ENCODE assay signal across 1 cellular context in the genomic region with DNA sequence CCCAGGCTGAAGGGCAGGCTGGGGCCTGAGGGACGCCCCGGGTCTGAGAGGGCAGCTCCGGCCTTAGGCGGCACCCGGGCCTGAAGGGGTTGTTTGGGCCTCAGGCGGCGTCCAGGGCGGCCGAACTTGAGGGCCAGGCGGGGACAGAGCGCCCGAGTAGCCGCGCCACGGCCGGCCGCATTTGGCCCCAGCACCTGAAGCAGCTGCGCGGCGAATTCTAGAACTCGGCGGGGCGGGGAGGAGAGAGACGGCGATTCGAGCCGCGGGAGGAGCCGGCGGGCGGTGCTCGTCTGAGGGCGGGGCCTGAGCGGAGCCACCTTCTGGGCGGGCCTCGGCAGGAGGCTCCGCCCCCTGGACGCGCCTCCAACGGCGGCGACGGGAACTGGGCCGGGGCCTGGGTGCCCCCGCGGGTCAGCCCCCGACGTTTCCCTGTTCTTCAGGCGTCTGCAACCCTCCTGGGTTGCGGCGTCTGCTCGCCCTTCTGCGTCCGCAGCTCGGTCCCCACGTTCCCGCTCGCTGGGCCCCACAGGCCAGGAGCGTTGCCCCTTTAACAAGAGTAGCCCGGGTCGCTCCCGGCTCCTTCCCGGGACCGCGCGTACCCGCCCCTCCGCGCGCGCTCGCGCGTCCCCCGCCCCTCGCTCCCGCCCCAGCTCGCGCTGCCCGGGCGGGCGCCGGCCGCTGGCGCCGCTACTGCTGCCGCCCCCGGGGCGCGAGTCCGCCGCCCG.
TF ChIP-seq lines count a peak whose summit lies in the region.

A gene with protein sequence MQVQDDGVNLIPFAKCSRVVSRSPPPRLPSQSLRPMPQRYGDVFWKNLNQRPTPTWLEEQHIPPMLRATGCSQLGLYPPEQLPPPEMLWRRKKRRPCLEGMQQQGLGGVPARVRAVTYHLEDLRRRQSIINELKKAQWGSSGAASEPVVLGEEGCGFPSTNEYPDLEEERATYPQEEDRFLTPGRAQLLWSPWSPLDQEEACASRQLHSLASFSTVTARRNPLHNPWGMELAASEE (minus strand): TSS at position 221 of the 725 bp plus-strand sequence. CDS start 3,085 bp downstream, outside the sequence.
A gene (plus strand): TSS at position 649 of the 725 bp plus-strand sequence. CDS start 2,297 bp downstream, outside the sequence.

TF ChIP-seq in HepG2, 621 proteins besides CTCF, POLR2A, EP300 and RAD21 (continued from another document and continues in another):
- TF ChIP-seq ZNF670 (CRISPR knock-in tag; IDR thresholded peaks at IDR 0.05; ENCODE audit: borderline replicate concordance): 0 out of 2 replicates have a peak, but pooled peaks have one; percentile 46
- no peak for TF ChIP-seq ZNF543 (CRISPR knock-in tag; IDR thresholded peaks at IDR 0.05)
- peak; percentile 82 for TF ChIP-seq ZNF564 (CRISPR knock-in tag; IDR thresholded peaks at IDR 0.05)
- TF ChIP-seq SMC3 (IDR thresholded peaks at IDR 0.05; ENCODE audit: low read length): no peak
- TF ChIP-seq, protein P1, sequence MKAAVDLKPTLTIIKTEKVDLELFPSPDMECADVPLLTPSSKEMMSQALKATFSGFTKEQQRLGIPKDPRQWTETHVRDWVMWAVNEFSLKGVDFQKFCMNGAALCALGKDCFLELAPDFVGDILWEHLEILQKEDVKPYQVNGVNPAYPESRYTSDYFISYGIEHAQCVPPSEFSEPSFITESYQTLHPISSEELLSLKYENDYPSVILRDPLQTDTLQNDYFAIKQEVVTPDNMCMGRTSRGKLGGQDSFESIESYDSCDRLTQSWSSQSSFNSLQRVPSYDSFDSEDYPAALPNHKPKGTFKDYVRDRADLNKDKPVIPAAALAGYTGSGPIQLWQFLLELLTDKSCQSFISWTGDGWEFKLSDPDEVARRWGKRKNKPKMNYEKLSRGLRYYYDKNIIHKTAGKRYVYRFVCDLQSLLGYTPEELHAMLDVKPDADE (CRISPR knock-in tag; IDR thresholded peaks at IDR 0.05): no peak; the same call in 1 of the 2 replicates
- TF ChIP-seq ZNF788 (CRISPR knock-in tag; IDR thresholded peaks at IDR 0.05; ENCODE audit: borderline replicate concordance): peak; percentile 72; the same call in 1 of the 2 replicates
- TF ChIP-seq, protein P2, sequence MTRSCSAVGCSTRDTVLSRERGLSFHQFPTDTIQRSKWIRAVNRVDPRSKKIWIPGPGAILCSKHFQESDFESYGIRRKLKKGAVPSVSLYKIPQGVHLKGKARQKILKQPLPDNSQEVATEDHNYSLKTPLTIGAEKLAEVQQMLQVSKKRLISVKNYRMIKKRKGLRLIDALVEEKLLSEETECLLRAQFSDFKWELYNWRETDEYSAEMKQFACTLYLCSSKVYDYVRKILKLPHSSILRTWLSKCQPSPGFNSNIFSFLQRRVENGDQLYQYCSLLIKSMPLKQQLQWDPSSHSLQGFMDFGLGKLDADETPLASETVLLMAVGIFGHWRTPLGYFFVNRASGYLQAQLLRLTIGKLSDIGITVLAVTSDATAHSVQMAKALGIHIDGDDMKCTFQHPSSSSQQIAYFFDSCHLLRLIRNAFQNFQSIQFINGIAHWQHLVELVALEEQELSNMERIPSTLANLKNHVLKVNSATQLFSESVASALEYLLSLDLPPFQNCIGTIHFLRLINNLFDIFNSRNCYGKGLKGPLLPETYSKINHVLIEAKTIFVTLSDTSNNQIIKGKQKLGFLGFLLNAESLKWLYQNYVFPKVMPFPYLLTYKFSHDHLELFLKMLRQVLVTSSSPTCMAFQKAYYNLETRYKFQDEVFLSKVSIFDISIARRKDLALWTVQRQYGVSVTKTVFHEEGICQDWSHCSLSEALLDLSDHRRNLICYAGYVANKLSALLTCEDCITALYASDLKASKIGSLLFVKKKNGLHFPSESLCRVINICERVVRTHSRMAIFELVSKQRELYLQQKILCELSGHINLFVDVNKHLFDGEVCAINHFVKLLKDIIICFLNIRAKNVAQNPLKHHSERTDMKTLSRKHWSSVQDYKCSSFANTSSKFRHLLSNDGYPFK (CRISPR knock-in tag; IDR thresholded peaks at IDR 0.05; ENCODE audit: borderline replicate concordance): peak; percentile 46; the same call in 1 of the 2 replicates
- TF ChIP-seq, protein P3, sequence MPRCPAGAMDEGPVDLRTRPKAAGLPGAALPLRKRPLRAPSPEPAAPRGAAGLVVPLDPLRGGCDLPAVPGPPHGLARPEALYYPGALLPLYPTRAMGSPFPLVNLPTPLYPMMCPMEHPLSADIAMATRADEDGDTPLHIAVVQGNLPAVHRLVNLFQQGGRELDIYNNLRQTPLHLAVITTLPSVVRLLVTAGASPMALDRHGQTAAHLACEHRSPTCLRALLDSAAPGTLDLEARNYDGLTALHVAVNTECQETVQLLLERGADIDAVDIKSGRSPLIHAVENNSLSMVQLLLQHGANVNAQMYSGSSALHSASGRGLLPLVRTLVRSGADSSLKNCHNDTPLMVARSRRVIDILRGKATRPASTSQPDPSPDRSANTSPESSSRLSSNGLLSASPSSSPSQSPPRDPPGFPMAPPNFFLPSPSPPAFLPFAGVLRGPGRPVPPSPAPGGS (CRISPR knock-in tag; IDR thresholded peaks at IDR 0.05): peak; percentile 17; the same call in 1 of the 2 replicates
- no peak for TF ChIP-seq TOE1 (CRISPR knock-in tag; IDR thresholded peaks at IDR 0.05)
- TF ChIP-seq, protein P4, sequence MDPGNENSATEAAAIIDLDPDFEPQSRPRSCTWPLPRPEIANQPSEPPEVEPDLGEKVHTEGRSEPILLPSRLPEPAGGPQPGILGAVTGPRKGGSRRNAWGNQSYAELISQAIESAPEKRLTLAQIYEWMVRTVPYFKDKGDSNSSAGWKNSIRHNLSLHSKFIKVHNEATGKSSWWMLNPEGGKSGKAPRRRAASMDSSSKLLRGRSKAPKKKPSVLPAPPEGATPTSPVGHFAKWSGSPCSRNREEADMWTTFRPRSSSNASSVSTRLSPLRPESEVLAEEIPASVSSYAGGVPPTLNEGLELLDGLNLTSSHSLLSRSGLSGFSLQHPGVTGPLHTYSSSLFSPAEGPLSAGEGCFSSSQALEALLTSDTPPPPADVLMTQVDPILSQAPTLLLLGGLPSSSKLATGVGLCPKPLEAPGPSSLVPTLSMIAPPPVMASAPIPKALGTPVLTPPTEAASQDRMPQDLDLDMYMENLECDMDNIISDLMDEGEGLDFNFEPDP (CRISPR knock-in tag; conservative IDR thresholded peaks at IDR 0.05): no peak
- no peak for TF ChIP-seq ZBTB8A (CRISPR knock-in tag; IDR thresholded peaks at IDR 0.05; ENCODE audit: borderline replicate concordance, low read depth)
- TF ChIP-seq ZBTB21 (CRISPR knock-in tag; IDR thresholded peaks at IDR 0.05): no peak
- TF ChIP-seq CEBPB (IDR thresholded peaks at IDR 0.05; ENCODE audit: borderline replicate concordance, low read depth, low read length): no peak
- TF ChIP-seq JARID2 (CRISPR knock-in tag; IDR thresholded peaks at IDR 0.05; ENCODE audit: insufficient replicate concordance): no peak
- TF ChIP-seq, protein P5, sequence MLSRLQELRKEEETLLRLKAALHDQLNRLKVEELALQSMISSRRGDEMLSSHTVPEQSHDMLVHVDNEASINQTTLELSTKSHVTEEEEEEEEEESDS (CRISPR knock-in tag; IDR thresholded peaks at IDR 0.05; ENCODE audit: borderline replicate concordance): no peak
- TF ChIP-seq CBX5 (CRISPR knock-in tag; IDR thresholded peaks at IDR 0.05; ENCODE audit: borderline replicate concordance): no peak
- TF ChIP-seq TEAD3 (CRISPR knock-in tag; optimal IDR thresholded peaks at IDR 0.05; ENCODE audit: borderline replicate concordance): no peak
- TF ChIP-seq ZNF451 (CRISPR knock-in tag; IDR thresholded peaks at IDR 0.05): no peak
- TF ChIP-seq HES4 (CRISPR knock-in tag; IDR thresholded peaks at IDR 0.05; ENCODE audit: borderline replicate concordance): peak; percentile 70; the same call in 1 of the 2 replicates
- TF ChIP-seq ZNF225 (CRISPR knock-in tag; IDR thresholded peaks at IDR 0.05): no peak; the same call in 1 of the 2 replicates
- no peak for TF ChIP-seq HMG20B (CRISPR knock-in tag; conservative IDR thresholded peaks at IDR 0.05)
- peak; percentile 77 for TF ChIP-seq PHF8 (CRISPR knock-in tag; IDR thresholded peaks at IDR 0.05)
- TF ChIP-seq FOXJ3 (CRISPR knock-in tag; IDR thresholded peaks at IDR 0.05; ENCODE audit: borderline replicate concordance): no peak
- TF ChIP-seq ZNF749 (CRISPR knock-in tag; IDR thresholded peaks at IDR 0.05; ENCODE audit: borderline replicate concordance): no peak
- TF ChIP-seq ZNF547 (CRISPR knock-in tag; IDR thresholded peaks at IDR 0.05): peak; percentile 51; the same call in 1 of the 2 replicates
- TF ChIP-seq, protein P6, sequence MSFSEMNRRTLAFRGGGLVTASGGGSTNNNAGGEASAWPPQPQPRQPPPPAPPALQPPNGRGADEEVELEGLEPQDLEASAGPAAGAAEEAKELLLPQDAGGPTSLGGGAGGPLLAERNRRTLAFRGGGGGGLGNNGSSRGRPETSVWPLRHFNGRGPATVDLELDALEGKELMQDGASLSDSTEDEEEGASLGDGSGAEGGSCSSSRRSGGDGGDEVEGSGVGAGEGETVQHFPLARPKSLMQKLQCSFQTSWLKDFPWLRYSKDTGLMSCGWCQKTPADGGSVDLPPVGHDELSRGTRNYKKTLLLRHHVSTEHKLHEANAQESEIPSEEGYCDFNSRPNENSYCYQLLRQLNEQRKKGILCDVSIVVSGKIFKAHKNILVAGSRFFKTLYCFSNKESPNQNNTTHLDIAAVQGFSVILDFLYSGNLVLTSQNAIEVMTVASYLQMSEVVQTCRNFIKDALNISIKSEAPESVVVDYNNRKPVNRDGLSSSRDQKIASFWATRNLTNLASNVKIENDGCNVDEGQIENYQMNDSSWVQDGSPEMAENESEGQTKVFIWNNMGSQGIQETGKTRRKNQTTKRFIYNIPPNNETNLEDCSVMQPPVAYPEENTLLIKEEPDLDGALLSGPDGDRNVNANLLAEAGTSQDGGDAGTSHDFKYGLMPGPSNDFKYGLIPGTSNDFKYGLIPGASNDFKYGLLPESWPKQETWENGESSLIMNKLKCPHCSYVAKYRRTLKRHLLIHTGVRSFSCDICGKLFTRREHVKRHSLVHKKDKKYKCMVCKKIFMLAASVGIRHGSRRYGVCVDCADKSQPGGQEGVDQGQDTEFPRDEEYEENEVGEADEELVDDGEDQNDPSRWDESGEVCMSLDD (CRISPR knock-in tag; IDR thresholded peaks at IDR 0.05; ENCODE audit: borderline replicate concordance): 0 out of 2 replicates have a peak, but pooled peaks have one; percentile 16
- TF ChIP-seq HNRNPH1 (optimal IDR thresholded peaks at IDR 0.05; ENCODE audit: low read depth, low read length): no peak
- no peak for TF ChIP-seq FOXK1 (CRISPR knock-in tag; IDR thresholded peaks at IDR 0.05; ENCODE audit: borderline replicate concordance, low read depth)
- TF ChIP-seq, protein P7, sequence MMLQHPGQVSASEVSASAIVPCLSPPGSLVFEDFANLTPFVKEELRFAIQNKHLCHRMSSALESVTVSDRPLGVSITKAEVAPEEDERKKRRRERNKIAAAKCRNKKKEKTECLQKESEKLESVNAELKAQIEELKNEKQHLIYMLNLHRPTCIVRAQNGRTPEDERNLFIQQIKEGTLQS (CRISPR knock-in tag; IDR thresholded peaks at IDR 0.05): no peak
- TF ChIP-seq, protein P8, sequence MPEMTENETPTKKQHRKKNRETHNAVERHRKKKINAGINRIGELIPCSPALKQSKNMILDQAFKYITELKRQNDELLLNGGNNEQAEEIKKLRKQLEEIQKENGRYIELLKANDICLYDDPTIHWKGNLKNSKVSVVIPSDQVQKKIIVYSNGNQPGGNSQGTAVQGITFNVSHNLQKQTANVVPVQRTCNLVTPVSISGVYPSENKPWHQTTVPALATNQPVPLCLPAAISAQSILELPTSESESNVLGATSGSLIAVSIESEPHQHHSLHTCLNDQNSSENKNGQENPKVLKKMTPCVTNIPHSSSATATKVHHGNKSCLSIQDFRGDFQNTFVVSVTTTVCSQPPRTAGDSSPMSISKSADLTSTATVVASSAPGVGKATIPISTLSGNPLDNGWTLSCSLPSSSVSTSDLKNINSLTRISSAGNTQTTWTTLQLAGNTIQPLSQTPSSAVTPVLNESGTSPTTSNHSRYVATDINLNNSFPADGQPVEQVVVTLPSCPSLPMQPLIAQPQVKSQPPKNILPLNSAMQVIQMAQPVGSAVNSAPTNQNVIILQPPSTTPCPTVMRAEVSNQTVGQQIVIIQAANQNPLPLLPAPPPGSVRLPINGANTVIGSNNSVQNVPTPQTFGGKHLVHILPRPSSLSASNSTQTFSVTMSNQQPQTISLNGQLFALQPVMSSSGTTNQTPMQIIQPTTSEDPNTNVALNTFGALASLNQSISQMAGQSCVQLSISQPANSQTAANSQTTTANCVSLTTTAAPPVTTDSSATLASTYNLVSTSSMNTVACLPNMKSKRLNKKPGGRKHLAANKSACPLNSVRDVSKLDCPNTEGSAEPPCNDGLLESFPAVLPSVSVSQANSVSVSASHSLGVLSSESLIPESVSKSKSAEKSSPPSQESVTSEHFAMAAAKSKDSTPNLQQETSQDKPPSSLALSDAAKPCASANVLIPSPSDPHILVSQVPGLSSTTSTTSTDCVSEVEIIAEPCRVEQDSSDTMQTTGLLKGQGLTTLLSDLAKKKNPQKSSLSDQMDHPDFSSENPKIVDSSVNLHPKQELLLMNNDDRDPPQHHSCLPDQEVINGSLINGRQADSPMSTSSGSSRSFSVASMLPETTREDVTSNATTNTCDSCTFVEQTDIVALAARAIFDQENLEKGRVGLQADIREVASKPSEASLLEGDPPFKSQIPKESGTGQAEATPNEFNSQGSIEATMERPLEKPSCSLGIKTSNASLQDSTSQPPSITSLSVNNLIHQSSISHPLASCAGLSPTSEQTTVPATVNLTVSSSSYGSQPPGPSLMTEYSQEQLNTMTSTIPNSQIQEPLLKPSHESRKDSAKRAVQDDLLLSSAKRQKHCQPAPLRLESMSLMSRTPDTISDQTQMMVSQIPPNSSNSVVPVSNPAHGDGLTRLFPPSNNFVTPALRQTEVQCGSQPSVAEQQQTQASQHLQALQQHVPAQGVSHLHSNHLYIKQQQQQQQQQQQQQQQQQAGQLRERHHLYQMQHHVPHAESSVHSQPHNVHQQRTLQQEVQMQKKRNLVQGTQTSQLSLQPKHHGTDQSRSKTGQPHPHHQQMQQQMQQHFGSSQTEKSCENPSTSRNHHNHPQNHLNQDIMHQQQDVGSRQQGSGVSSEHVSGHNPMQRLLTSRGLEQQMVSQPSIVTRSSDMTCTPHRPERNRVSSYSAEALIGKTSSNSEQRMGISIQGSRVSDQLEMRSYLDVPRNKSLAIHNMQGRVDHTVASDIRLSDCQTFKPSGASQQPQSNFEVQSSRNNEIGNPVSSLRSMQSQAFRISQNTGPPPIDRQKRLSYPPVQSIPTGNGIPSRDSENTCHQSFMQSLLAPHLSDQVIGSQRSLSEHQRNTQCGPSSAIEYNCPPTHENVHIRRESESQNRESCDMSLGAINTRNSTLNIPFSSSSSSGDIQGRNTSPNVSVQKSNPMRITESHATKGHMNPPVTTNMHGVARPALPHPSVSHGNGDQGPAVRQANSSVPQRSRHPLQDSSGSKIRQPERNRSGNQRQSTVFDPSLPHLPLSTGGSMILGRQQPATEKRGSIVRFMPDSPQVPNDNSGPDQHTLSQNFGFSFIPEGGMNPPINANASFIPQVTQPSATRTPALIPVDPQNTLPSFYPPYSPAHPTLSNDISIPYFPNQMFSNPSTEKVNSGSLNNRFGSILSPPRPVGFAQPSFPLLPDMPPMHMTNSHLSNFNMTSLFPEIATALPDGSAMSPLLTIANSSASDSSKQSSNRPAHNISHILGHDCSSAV (CRISPR knock-in tag; IDR thresholded peaks at IDR 0.05; ENCODE audit: borderline replicate concordance): no peak
- TF ChIP-seq, protein P9, sequence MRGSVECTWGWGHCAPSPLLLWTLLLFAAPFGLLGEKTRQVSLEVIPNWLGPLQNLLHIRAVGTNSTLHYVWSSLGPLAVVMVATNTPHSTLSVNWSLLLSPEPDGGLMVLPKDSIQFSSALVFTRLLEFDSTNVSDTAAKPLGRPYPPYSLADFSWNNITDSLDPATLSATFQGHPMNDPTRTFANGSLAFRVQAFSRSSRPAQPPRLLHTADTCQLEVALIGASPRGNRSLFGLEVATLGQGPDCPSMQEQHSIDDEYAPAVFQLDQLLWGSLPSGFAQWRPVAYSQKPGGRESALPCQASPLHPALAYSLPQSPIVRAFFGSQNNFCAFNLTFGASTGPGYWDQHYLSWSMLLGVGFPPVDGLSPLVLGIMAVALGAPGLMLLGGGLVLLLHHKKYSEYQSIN (CRISPR knock-in tag; IDR thresholded peaks at IDR 0.05; ENCODE audit: borderline replicate concordance): no peak
- peak; percentile 57 for TF ChIP-seq ZSCAN31 (CRISPR knock-in tag; IDR thresholded peaks at IDR 0.05; ENCODE audit: low read depth)
- no peak; the same call in 1 of the 2 replicates for TF ChIP-seq HNF4A (CRISPR knock-in tag; IDR thresholded peaks at IDR 0.05)
